Comparison of ENCODE assay signal across 8 cellular contexts in genomic region chr14:41607119-41607785, GRCh38. TPM values are rescaled to one million over a fixed set of nuclear protein-coding genes. Genes with fewer than 3 reads are reported as not detected.
DNase-seq lines count a peak whose midpoint lies in the region; ATAC-seq lines count a peak whose summit lies in the region.

No MANE protein-coding gene starts in this region.

- H3K9me3 ChIP-seq in GM23248 (ENCODE audit: low read depth) (no peaks in the 10 kb centered on the region), muscle layer of duodenum (ENCODE audit: control insufficient read depth in 1 of 2, low read length in 2 of 2) (no peaks in the 10 kb centered on the region)

- peak overlapping the region; percentile 76 for H3K9ac ChIP-seq in GM23248

- peaks cover 5% of the 10 kb centered on the region for H3K4me1 Mint-ChIP-seq in dendritic cell treated with granulocyte-macrophage colony-stimulating factor and Interleukin-4, amounts not matched to agents 40 ng/mL and 50 ng/mL, for 4 days (ENCODE audit: low read depth)

- no peak for ATAC-seq in GM19023 (IDR thresholded peaks at IDR 0.05; ENCODE audit: unreplicated experiment)

- H3K4me1 ChIP-seq in GM23248 (ENCODE audit: insufficient read depth) = peaks cover 24% of the 10 kb centered on the region
- H3K4me1 ChIP-seq in muscle layer of duodenum (ENCODE audit: control insufficient read depth in 1 of 2, insufficient read depth in 2 of 2, low read length in 2 of 2) = peaks cover 0 to 28% of the 10 kb centered on the region in 2 donors

- H3K27me3 Mint-ChIP-seq in dendritic cell treated with granulocyte-macrophage colony-stimulating factor and Interleukin-4, amounts not matched to agents 40 ng/mL and 50 ng/mL, for 4 days = peaks cover 76% of the 10 kb centered on the region

- 1% methylated on average over 28 to 29 of the region's 29 CpGs for WGBS in GM23248 (ENCODE audit: low coverage in 1 of 2, low lambda C conversion rate in 2 of 2, missing lambda C conversion rate in 2 of 2), 2 experiments

- peak overlapping the region; percentile 98 for H2AFZ ChIP-seq in GM23248

- H4K20me1 ChIP-seq in GM23248 (ENCODE audit: insufficient read depth) = no peaks in the 10 kb centered on the region

- in situ Hi-C loops in GM23248 (cut with MboI) = no loop called here

- DNase-seq in GM23248 (peak; percentile 56), NCI-H446 (lab: John Stamatoyannopoulos, UW) (peak; percentile 43 to 70), 8988T (no peak), posterior vena cava (ENCODE audit: low spot score) (no peak)
- DNase-seq in stimulated activated CD4-positive, alpha-beta T cell treated with anti-CD3 and anti-CD28 coated beads, Interleukin-4, amount 100 ng/mL, for 1 hour = no peak

- H3F3A ChIP-seq in GM23248 (ENCODE audit: insufficient read depth) = peaks cover 2% of the 10 kb centered on the region; the same call in 1 of the 2 replicates

- intact Hi-C loops in dendritic cell treated with granulocyte-macrophage colony-stimulating factor and Interleukin-4, amounts not matched to agents 40 ng/mL and 50 ng/mL, for 4 days (cut with micrococcal nuclease) = no loop called here
- intact Hi-C loops in posterior vena cava (cut with DNase I) = no loop called here

- no peaks in the 10 kb centered on the region for H3K36me3 Mint-ChIP-seq in dendritic cell treated with granulocyte-macrophage colony-stimulating factor and Interleukin-4, amounts not matched to agents 40 ng/mL and 50 ng/mL, for 4 days (ENCODE audit: low read depth)

- H3K27ac ChIP-seq in GM23248 = no peak overlapping the region
- H3K27ac ChIP-seq in muscle layer of duodenum (ENCODE audit: low read length) = no peak overlapping the region

- H3K27me3 ChIP-seq in GM23248 (replicated peaks; ENCODE audit: insufficient read depth) (peaks cover 11% of the 10 kb centered on the region; the same call in 1 of the 2 replicates), muscle layer of duodenum (ENCODE audit: low read depth, low read length) (peaks cover 44% of the 10 kb centered on the region)

- no peaks in the 10 kb centered on the region for H3K79me2 ChIP-seq in GM23248 (ENCODE audit: insufficient read depth)

- H3K27ac Mint-ChIP-seq in dendritic cell treated with granulocyte-macrophage colony-stimulating factor and Interleukin-4, amounts not matched to agents 40 ng/mL and 50 ng/mL, for 4 days = no peak overlapping the region

- peak overlapping the region; percentile 80 for H3K4me3 ChIP-seq in GM23248
- H3K4me3 ChIP-seq in muscle layer of duodenum (ENCODE audit: low read depth in 1 of 2, low read length in 2 of 2) = peak overlapping the region; percentile 60 to 86

- H3K9me2 ChIP-seq in GM23248 (ENCODE audit: insufficient read depth) = no peaks in the 10 kb centered on the region

- H3K4me2 ChIP-seq in GM23248 (ENCODE audit: unreplicated experiment) = peak overlapping the region; percentile 91

- H3K36me3 ChIP-seq in GM23248 (ENCODE audit: low read depth) = no peaks in the 10 kb centered on the region
- H3K36me3 ChIP-seq in muscle layer of duodenum (ENCODE audit: control insufficient read depth in 1 of 2, insufficient read depth in 2 of 2, low read length in 2 of 2) = no peaks in the 10 kb centered on the region

- peak overlapping the region; percentile 22 for H3K4me3 Mint-ChIP-seq in dendritic cell treated with granulocyte-macrophage colony-stimulating factor and Interleukin-4, amounts not matched to agents 40 ng/mL and 50 ng/mL, for 4 days

- H3K9me3 Mint-ChIP-seq in dendritic cell treated with granulocyte-macrophage colony-stimulating factor and Interleukin-4, amounts not matched to agents 40 ng/mL and 50 ng/mL, for 4 days = no peaks in the 10 kb centered on the region

RNA-seq across cellular contexts. Expression of gene LRFN5, which starts 0.6 kb away (rescaled TPM):
- 0.54 and 2.1 TPM in 2 replicates for total RNA-seq in GM23248 (2014; rRNA removed; shearing (Covaris generic))
- 0.43 and 0.54 TPM in 2 replicates for polyA plus RNA-seq in GM23248 (2016; fragmentation: Nextera tagmentation; extraction: Ambion mirVana)
- total RNA-seq in posterior vena cava = under 1 TPM; 0.38 to 0.74 TPM

Comparison
In these comparisons a context has a peak if more than half of its experiments do, and no peak if none do; other contexts are left out.
1. DNase-seq: peak in GM23248 (single experiment) and NCI-H446 (2 of 2); none in stimulated activated CD4-positive, alpha-beta T cell treated with anti-CD3 and anti-CD28 coated beads, Interleukin-4, amount 100 ng/mL, for 1 hour (single experiment), 8988T (single experiment) and posterior vena cava (single experiment).